ENCODE assay signal across 16 cellular contexts in genomic region chr1:3598522-3599285, GRCh38. TPM values are rescaled to one million over a fixed set of nuclear protein-coding genes. Genes with fewer than 3 reads are reported as not detected.
DNase-seq lines count a peak whose midpoint lies in the region; FAIRE-seq and TF ChIP-seq lines count a peak whose summit lies in the region.
"Had no signal": no experiment of that assay in that cellular context is flagged by ENCODE, and none has a peak within 500 bp of the region (broad histone marks: within the 10 kb centered on the region; RNA-seq: fewer than 3 reads in every experiment).

No MANE protein-coding gene starts in this region.

- H3K4me2 ChIP-seq in DOHH2 (ENCODE audit: low read length) (peak overlapping the region; percentile 58), neural progenitor cell (peak overlapping the region; percentile 52)

- H3K9ac ChIP-seq in endodermal cell (ENCODE audit: extremely low read depth, low read length, poor library complexity, severe bottlenecking) (no peak overlapping the region), neural progenitor cell (no peak overlapping the region)

- no peak overlapping the region for H2AFZ ChIP-seq in neural progenitor cell (replicated peaks)

- H3K4me3 ChIP-seq in DOHH2 (ENCODE audit: low read length) (peak overlapping the region; percentile 27), endodermal cell (ENCODE audit: low read length) (no peak overlapping the region), neural progenitor cell (no peak overlapping the region)
- H3K4me3 ChIP-seq: sigmoid colon had no signal

- H3F3A ChIP-seq in DOHH2 (ENCODE audit: control insufficient read depth, insufficient read depth) (0 out of 2 replicates have a peak, but pooled peaks cover 5% of the 10 kb centered on the region), neural progenitor cell (ENCODE audit: low read depth) (no peaks in the 10 kb centered on the region)

- peaks cover 6% of the 10 kb centered on the region for H3K27me3 Mint-ChIP-seq in IgD-negative memory B cell
- H3K27me3 Mint-ChIP-seq in endodermal cell (ENCODE audit: insufficient read depth) = no peaks in the 10 kb centered on the region
- H3K27me3 Mint-ChIP-seq in neural progenitor cell (ENCODE audit: insufficient read depth, low read depth) = no peaks in the 10 kb centered on the region
- H3K27me3 Mint-ChIP-seq: activated T-helper 17 cell treated with anti-CD3 and anti-CD28 coated beads, Interleukin-2, amount 50 U/mL, for 72 hours; CD4-positive, alpha-beta memory T cell had no signal

- TF ChIP-seq CTCF in DOHH2 (IDR thresholded peaks at IDR 0.05; ENCODE audit: low read depth, low read length, poor library complexity, severe bottlenecking) (no peak), endodermal cell (conservative IDR thresholded peaks at IDR 0.05) (no peak), neural progenitor cell (IDR thresholded peaks at IDR 0.05) (no peak)

- peaks cover 1% of the 10 kb centered on the region for H3K36me3 Mint-ChIP-seq in IgD-negative memory B cell
- H3K36me3 Mint-ChIP-seq in endodermal cell (ENCODE audit: low read depth) = peaks cover 2% of the 10 kb centered on the region
- peaks cover 2% of the 10 kb centered on the region for H3K36me3 Mint-ChIP-seq in neural progenitor cell
- H3K36me3 Mint-ChIP-seq: CD4-positive, alpha-beta memory T cell had no signal

- H3K27ac Mint-ChIP-seq in IgD-negative memory B cell (peak overlapping the region in 1 of 3 donors; percentile 53), endodermal cell (peak overlapping the region; percentile 55), neural progenitor cell (peak overlapping the region; percentile 63)
- H3K27ac Mint-ChIP-seq: activated T-helper 17 cell treated with anti-CD3 and anti-CD28 coated beads, Interleukin-2, amount 50 U/mL, for 72 hours had no signal

- no peaks in the 10 kb centered on the region for H3K9me3 ChIP-seq in DOHH2 (ENCODE audit: control insufficient read depth, insufficient read depth, low read length)
- no peaks in the 10 kb centered on the region for H3K9me3 ChIP-seq in endodermal cell (ENCODE audit: control insufficient read depth, low read length)
- no peaks in the 10 kb centered on the region for H3K9me3 ChIP-seq in neural progenitor cell (ENCODE audit: low read depth)
- H3K9me3 ChIP-seq: sigmoid colon had no signal

- no peaks in the 10 kb centered on the region for H3K9me2 ChIP-seq in DOHH2 (replicated peaks; ENCODE audit: control insufficient read depth, low read length)

- H3K79me2 ChIP-seq in DOHH2 (ENCODE audit: control insufficient read depth, low read length) (no peaks in the 10 kb centered on the region), neural progenitor cell (ENCODE audit: low read depth) (no peaks in the 10 kb centered on the region)

- H3K27ac ChIP-seq in DOHH2 (ENCODE audit: low read depth, low read length) (peak overlapping the region; percentile 77), endodermal cell (ENCODE audit: low read depth, low read length) (peak overlapping the region; percentile 72), neural progenitor cell (no peak overlapping the region)
- H3K27ac ChIP-seq: foreskin keratinocyte, sigmoid colon had no signal

- H3K4me1 ChIP-seq in DOHH2 (ENCODE audit: control insufficient read depth, low read length) (peaks cover 30% of the 10 kb centered on the region), endodermal cell (ENCODE audit: control insufficient read depth, insufficient read depth, low read length) (no peaks in the 10 kb centered on the region), neural progenitor cell (peaks cover 24% of the 10 kb centered on the region)
- H3K4me1 ChIP-seq: foreskin keratinocyte had no signal

- DNase-seq in endodermal cell (no peak), neural progenitor cell (ENCODE audit: low spot score) (peak; percentile 74), NOMO-1 treated with DMSO at 0.1 percent for 48 hours (lab: John Stamatoyannopoulos, UW; ENCODE audit: unreplicated experiment) (no peak), GM19239 (ENCODE audit: insufficient read length, low spot score) (no peak), NCI-H526 (lab: John Stamatoyannopoulos, UW) (no peak)
- DNase-seq: activated CD4-positive, alpha-beta T cell treated with anti-CD3 and anti-CD28 coated beads, Interleukin-2, amount 50 U/mL, for 1 hour; CD4-positive, alpha-beta memory T cell; NCI-H526 treated with DMSO at 0.1 percent for 48 hours; RPMI8226; sigmoid colon; stimulated activated naive CD4-positive, alpha-beta T cell treated with Interleukin-2 at 50 U/mL for 16 hours had no signal

- peak overlapping the region in 3 of 4 donors; percentile 61 to 93 (median 67) for H3K4me3 Mint-ChIP-seq in IgD-negative memory B cell
- H3K4me3 Mint-ChIP-seq in endodermal cell = no peak overlapping the region
- H3K4me3 Mint-ChIP-seq in neural progenitor cell = peak overlapping the region; percentile 57

- H4K20me1 ChIP-seq in DOHH2 (ENCODE audit: control insufficient read depth, insufficient read depth, low read depth, low read length) = no peaks in the 10 kb centered on the region
- H4K20me1 ChIP-seq in neural progenitor cell (ENCODE audit: low read depth) = no peaks in the 10 kb centered on the region

- H3K4me1 Mint-ChIP-seq in IgD-negative memory B cell = peaks cover 10 to 14% (median 13%) of the 10 kb centered on the region in 3 donors
- H3K4me1 Mint-ChIP-seq in endodermal cell = peaks cover 12% of the 10 kb centered on the region
- H3K4me1 Mint-ChIP-seq in neural progenitor cell = peaks cover 30% of the 10 kb centered on the region

- H3K9me3 Mint-ChIP-seq in IgD-negative memory B cell (no peaks in the 10 kb centered on the region), endodermal cell (no peaks in the 10 kb centered on the region), neural progenitor cell (no peaks in the 10 kb centered on the region)
- H3K9me3 Mint-ChIP-seq: activated T-helper 17 cell treated with anti-CD3 and anti-CD28 coated beads, Interleukin-2, amount 50 U/mL, for 72 hours; CD4-positive, alpha-beta memory T cell had no signal

- FAIRE-seq in GM19239 (lab: Jason Lieb, UNC) = no peak
- FAIRE-seq: G401.6 had no signal

- WGBS in endodermal cell (ENCODE audit: insufficient coverage in 1 of 2, insufficient read length in 1 of 2), 2 experiments = 34 to 83% methylated on average over 7 to 30 of the region's 30 CpGs

- H3K36me3 ChIP-seq in DOHH2 (ENCODE audit: control insufficient read depth, low read length) = no peaks in the 10 kb centered on the region
- no peaks in the 10 kb centered on the region for H3K36me3 ChIP-seq in endodermal cell (ENCODE audit: control insufficient read depth, insufficient read depth, low read length)
- H3K36me3 ChIP-seq in neural progenitor cell = no peaks in the 10 kb centered on the region
- H3K36me3 ChIP-seq: sigmoid colon had no signal

- no peaks in the 10 kb centered on the region for H3K27me3 ChIP-seq in DOHH2 (ENCODE audit: control insufficient read depth, low read length)
- no peaks in the 10 kb centered on the region for H3K27me3 ChIP-seq in endodermal cell (ENCODE audit: control insufficient read depth, insufficient read depth, low read length, poor library complexity, severe bottlenecking)
- H3K27me3 ChIP-seq in neural progenitor cell = no peaks in the 10 kb centered on the region

RNA-seq across cellular contexts. Expression of gene MEGF6, which starts 12.6 kb away (rescaled TPM):
- polyA plus RNA-seq in IgD-negative memory B cell = 2.3 TPM
- 100 to 1,000 TPM in 1 of 2 donors, 10 to 100 TPM in 1; 83.0 to 103 TPM for total RNA-seq in endodermal cell
- 28.4 TPM for polyA plus RNA-seq in endodermal cell (2013, experiment 1 of 2)
- polyA plus RNA-seq in endodermal cell (2013, experiment 2 of 2) = 20.2 TPM
- total RNA-seq in neural progenitor cell (ENCODE audit: low replicate concordance) = 1.7 and 25.6 TPM in 2 replicates

RNA-seq across cellular contexts. Expression of gene TPRG1L, which starts 26.1 kb away (rescaled TPM):
- 37.8 TPM for polyA plus RNA-seq in IgD-negative memory B cell
- 10 to 100 TPM; 50.4 to 56.4 TPM for total RNA-seq in endodermal cell
- 30.8 TPM for polyA plus RNA-seq in endodermal cell (2013, experiment 1 of 2)
- polyA plus RNA-seq in endodermal cell (2013, experiment 2 of 2) = 32.3 TPM
- 10.6 and 11.5 TPM in 2 replicates for total RNA-seq in neural progenitor cell (ENCODE audit: low replicate concordance)

RNA-seq across cellular contexts. Expression of gene WRAP73, which starts 51.2 kb away (rescaled TPM):
- 29.7 TPM for polyA plus RNA-seq in IgD-negative memory B cell
- total RNA-seq in endodermal cell (10 to 100 TPM; 29.8 to 32.5 TPM), neural progenitor cell (ENCODE audit: low replicate concordance) (12.0 and 18.8 TPM in 2 replicates)
- polyA plus RNA-seq in endodermal cell (2013, experiment 1 of 2) = 31.6 TPM
- 27.3 TPM for polyA plus RNA-seq in endodermal cell (2013, experiment 2 of 2)

RNA-seq across cellular contexts. Expression of gene TP73, which starts 53.6 kb away (rescaled TPM):
- polyA plus RNA-seq in IgD-negative memory B cell = 0.88 TPM
- total RNA-seq in endodermal cell (1 to 10 TPM; 3.4 to 3.5 TPM), neural progenitor cell (ENCODE audit: low replicate concordance) (0.31 TPM in 1 of 2 replicates, not detected in the other)
- 0.61 TPM for polyA plus RNA-seq in endodermal cell (2013, experiment 1 of 2)
- 0.33 TPM for polyA plus RNA-seq in endodermal cell (2013, experiment 2 of 2)
- total RNA-seq: sigmoid colon had no signal
